Comparison of ENCODE assay signal across 9 cellular contexts in the genomic region with DNA sequence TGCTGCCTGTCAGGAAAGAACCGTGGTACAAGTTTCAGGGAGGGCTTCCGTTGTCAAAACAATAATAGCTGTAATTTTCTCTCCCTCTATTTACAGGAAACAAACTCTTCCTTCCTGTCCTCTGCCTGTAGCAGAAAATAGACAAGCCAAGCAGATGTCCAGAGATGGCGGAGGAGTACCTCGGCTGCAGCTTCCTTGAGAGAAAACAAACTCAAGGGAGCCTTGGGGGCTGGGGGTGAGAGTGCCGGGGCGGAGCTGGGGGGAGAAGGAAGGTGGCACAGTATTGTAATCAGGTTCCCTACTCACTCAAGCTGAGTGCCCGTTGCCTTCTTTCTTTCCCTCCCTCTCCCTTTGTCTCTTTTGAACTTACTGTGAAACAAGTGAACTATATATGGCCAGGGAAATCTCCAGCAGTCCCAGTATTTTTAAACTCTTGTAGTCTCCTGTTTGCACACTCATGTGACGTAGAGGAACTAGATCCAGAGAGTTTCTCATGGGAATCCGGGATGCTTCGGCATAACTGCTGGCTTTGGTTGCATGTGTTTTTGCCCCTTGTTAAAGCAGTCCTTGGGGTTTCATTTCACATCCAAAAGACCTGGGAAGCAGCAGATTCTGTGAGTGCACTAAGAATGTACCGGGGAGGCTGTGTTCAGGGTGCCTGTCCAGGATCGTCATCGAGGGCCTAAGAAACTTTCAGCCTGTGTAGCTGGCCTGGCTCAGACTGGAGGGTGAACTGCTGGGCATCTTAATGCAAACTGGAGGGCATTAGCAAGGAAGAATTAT. TPM values are rescaled to one million over a fixed set of nuclear protein-coding genes. Genes with fewer than 3 reads are reported as not detected.
DNase-seq lines count a peak whose midpoint lies in the region; ATAC-seq, FAIRE-seq and TF ChIP-seq lines count a peak whose summit lies in the region.
"Had no signal": no experiment of that assay in that cellular context is flagged by ENCODE, and none has a peak within 500 bp of the region (broad histone marks: within the 10 kb centered on the region; RNA-seq: fewer than 3 reads in every experiment).

No MANE protein-coding gene starts in this region.

- CTCF ChIA-PET in Calu3 (lab: Charles Lee), result no interaction called here

- intact Hi-C loops in Calu3 (cut with micrococcal nuclease; ENCODE audit: unreplicated experiment), result no loop called here

- no peaks in the 10 kb centered on the region for H3K4me1 Mint-ChIP-seq in Calu3 (ENCODE audit: low read depth, unreplicated experiment)

- H3K4me3 Mint-ChIP-seq in Calu3 (ENCODE audit: low read depth, unreplicated experiment), result no peak overlapping the region

- peak overlapping the region; percentile 28; the same call in 1 of the 2 replicates for H3K4me3 ChIP-seq in GM08714 (ENCODE audit: low read length)

- no peak for TF ChIP-seq POLR2A in H54 (IDR thresholded peaks at IDR 0.05; ENCODE audit: low read depth, low read length)

- peak; percentile 48 for ATAC-seq in GM21423 (IDR thresholded peaks at IDR 0.05; ENCODE audit: unreplicated experiment)
- ATAC-seq in HG03565 (IDR thresholded peaks at IDR 0.05; ENCODE audit: unreplicated experiment), result peak; percentile 27

- DNase-seq in fibroblast of peridontal ligament (ENCODE audit: extremely low read depth), result peak; percentile 40
- no peak for DNase-seq in occipital lobe (lab: John Stamatoyannopoulos, UW)
- DNase-seq in glomerular visceral epithelial cell (ENCODE audit: extremely low spot score), result no peak
- no peak for DNase-seq in H54 (ENCODE audit: insufficient read length, low spot score)
- DNase-seq in Calu3, result no peak
- DNase-seq: GF-D8 had no signal

- no peak overlapping the region for H3K27ac Mint-ChIP-seq in Calu3 (ENCODE audit: unreplicated experiment)

- no peaks in the 10 kb centered on the region for H3K27me3 Mint-ChIP-seq in Calu3 (ENCODE audit: unreplicated experiment)

- no peak for FAIRE-seq in H54 (lab: Jason Lieb, UNC)

- H3K36me3 Mint-ChIP-seq in Calu3 (ENCODE audit: insufficient read depth, unreplicated experiment), result no peaks in the 10 kb centered on the region

- no peaks in the 10 kb centered on the region for H3K9me3 Mint-ChIP-seq in Calu3 (ENCODE audit: low read depth, unreplicated experiment)

- no TSS peak for BruUV-seq in Calu3 (replicated peaks; lab: Mats Ljungman, UMichigan)

- no peak for TF ChIP-seq CTCF in Calu3 (IDR thresholded peaks at IDR 0.05; ENCODE audit: unreplicated experiment)

RNA-seq across cellular contexts. Expression of a gene that starts 44.6 kb away (rescaled TPM):
- total RNA-seq in occipital lobe (22.9 TPM), Calu3 (2022) (22.4 and 24.2 TPM in 2 replicates)
